In the genomic region with DNA sequence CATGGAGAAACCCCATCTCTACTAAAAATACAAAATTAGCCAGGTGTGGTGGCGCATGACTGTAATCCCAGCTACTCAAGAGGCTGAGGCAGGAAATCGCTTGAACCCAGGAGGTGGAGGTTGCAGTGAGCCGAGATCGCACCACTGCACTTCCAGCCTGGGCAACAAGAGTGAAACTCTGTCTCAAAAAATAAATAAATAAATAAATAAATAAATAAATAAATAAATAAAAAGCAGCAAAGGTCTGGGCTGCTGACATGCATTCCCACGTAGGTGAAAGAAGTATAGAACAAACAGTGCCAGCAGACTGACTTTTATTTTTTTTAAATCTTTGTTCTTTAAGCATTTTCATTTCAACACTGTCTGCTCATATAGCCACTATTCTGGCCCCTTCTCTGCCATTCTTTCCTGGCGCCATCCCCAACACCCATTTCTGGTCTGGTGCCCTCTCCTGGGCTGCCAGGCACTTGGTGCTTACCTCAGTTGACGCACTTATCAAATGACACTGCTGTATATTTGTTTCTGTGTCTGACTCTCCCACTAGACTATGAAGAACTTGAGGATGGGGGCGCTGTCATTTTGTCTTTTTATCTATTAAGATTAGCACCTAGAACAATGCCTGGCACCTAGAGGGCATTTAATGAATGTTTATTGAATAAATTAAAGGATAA, we compare ENCODE assay signal across 11 cellular contexts. TPM values are rescaled to one million over a fixed set of nuclear protein-coding genes. Genes with fewer than 3 reads are reported as not detected.
DNase-seq lines count a peak whose midpoint lies in the region; ATAC-seq and TF ChIP-seq lines count a peak whose summit lies in the region.
"Had no signal": no experiment of that assay in that cellular context is flagged by ENCODE, and none has a peak within 500 bp of the region (broad histone marks: within the 10 kb centered on the region; RNA-seq: fewer than 3 reads in every experiment).

No MANE protein-coding gene starts in this region.

- H3K4me3 Mint-ChIP-seq in activated naive CD4-positive, alpha-beta T cell treated with anti-CD3 and anti-CD28 coated beads for 36 hours = no peak overlapping the region
- H3K4me3 Mint-ChIP-seq in activated T-cell treated with anti-CD3 and anti-CD28 coated beads, Interleukin-2, amount 50 U/mL, for 4 hours = no peak overlapping the region

- TF ChIP-seq CTCF in GM10248 (IDR thresholded peaks at IDR 0.05; ENCODE audit: control extremely low read depth, extremely low read depth, low read depth, missing control alignments) = no peak

- CTCF ChIA-PET in activated naive CD4-positive, alpha-beta T cell treated with anti-CD3 and anti-CD28 coated beads for 36 hours (lab: Charles Lee) = interaction anchor here (0.7 kb wide), 1 partner anchor 588 kb away, joined by 3 read pairs; no protein-coding TSS in a partner anchor
- CTCF ChIA-PET in GM10248 (lab: Yijun Ruan, JAX) = interaction anchor here (1.5 kb wide), 1 partner anchor 64 kb away, joined by 3 read pairs; no protein-coding TSS in a partner anchor

- intact Hi-C loops in activated naive CD4-positive, alpha-beta T cell treated with anti-CD3 and anti-CD28 coated beads for 36 hours (cut with micrococcal nuclease) = no loop called here

- no peaks in the 10 kb centered on the region for H3K36me3 Mint-ChIP-seq in activated naive CD4-positive, alpha-beta T cell treated with anti-CD3 and anti-CD28 coated beads for 36 hours (ENCODE audit: low read depth)
- H3K36me3 Mint-ChIP-seq in activated T-cell treated with anti-CD3 and anti-CD28 coated beads, Interleukin-2, amount 50 U/mL, for 4 hours (ENCODE audit: insufficient read depth) = no peaks in the 10 kb centered on the region

- H3K4me1 Mint-ChIP-seq in activated naive CD4-positive, alpha-beta T cell treated with anti-CD3 and anti-CD28 coated beads for 36 hours (ENCODE audit: low read depth) = peaks cover 8% of the 10 kb centered on the region
- H3K4me1 Mint-ChIP-seq in activated T-cell treated with anti-CD3 and anti-CD28 coated beads, Interleukin-2, amount 50 U/mL, for 4 hours (ENCODE audit: low read depth) = peaks cover 9% of the 10 kb centered on the region

- H3K27ac Mint-ChIP-seq in activated naive CD4-positive, alpha-beta T cell treated with anti-CD3 and anti-CD28 coated beads for 36 hours = no peak overlapping the region

- POLR2A ChIA-PET in GM10248 (lab: Yijun Ruan, JAX) = no interaction called here

- peak in 1 of 2 donors; percentile 28 for ATAC-seq in activated T-cell treated with anti-CD3 and anti-CD28 coated beads, Interleukin-2, amount 50 U/mL, for 4 hours
- ATAC-seq in HG02885 (IDR thresholded peaks at IDR 0.05; ENCODE audit: poor library complexity, unreplicated experiment) = no peak
- ATAC-seq: psoas muscle had no signal

- H3K9me3 Mint-ChIP-seq in activated naive CD4-positive, alpha-beta T cell treated with anti-CD3 and anti-CD28 coated beads for 36 hours = no peaks in the 10 kb centered on the region
- no peaks in the 10 kb centered on the region for H3K9me3 Mint-ChIP-seq in activated T-cell treated with anti-CD3 and anti-CD28 coated beads, Interleukin-2, amount 50 U/mL, for 4 hours

- no peaks in the 10 kb centered on the region for H3K27me3 Mint-ChIP-seq in activated naive CD4-positive, alpha-beta T cell treated with anti-CD3 and anti-CD28 coated beads for 36 hours (ENCODE audit: low read depth)
- no peaks in the 10 kb centered on the region for H3K27me3 Mint-ChIP-seq in activated T-cell treated with anti-CD3 and anti-CD28 coated beads, Interleukin-2, amount 50 U/mL, for 4 hours (ENCODE audit: low read depth)

- DNase-seq in activated naive CD4-positive, alpha-beta T cell treated with anti-CD3 and anti-CD28 coated beads for 36 hours = peak; percentile 30
- DNase-seq in activated naive CD4-positive, alpha-beta T cell treated with anti-CD3 and anti-CD28 coated beads, Interleukin-2, amount 50 U/mL, for 16 hours = no peak
- DNase-seq in LHCN-M2 (ENCODE audit: low read depth) (peak; percentile 9), GM10248 (ENCODE audit: extremely low spot score) (no peak), iPS-NIHi7 (ENCODE audit: extremely low spot score) (no peak)
- DNase-seq in activated T-cell treated with anti-CD3 and anti-CD28 coated beads, Interleukin-2, amount 50 U/mL, for 4 hours = peak; percentile 20
- DNase-seq in stimulated activated CD4-positive, alpha-beta T cell treated with anti-CD3 and anti-CD28 coated beads, Interleukin-4, amount 100 ng/mL, for 1 hour = peak; percentile 11
- DNase-seq: Caco-2, NCI-H510A, psoas muscle had no signal

RNA-seq across cellular contexts. Expression of a gene that starts 15.6 kb away (rescaled TPM):
- total RNA-seq in activated naive CD4-positive, alpha-beta T cell treated with anti-CD3 and anti-CD28 coated beads for 36 hours = 100 to 1,000 TPM; 105 to 129 TPM
- total RNA-seq in LHCN-M2 (2014; rRNA removed) = 8.6 and 15.2 TPM in 2 replicates
- 9.7 TPM for polyA plus RNA-seq in LHCN-M2 (2012)
- total RNA-seq in activated T-cell treated with anti-CD3 and anti-CD28 coated beads, Interleukin-2, amount 50 U/mL, for 4 hours = 100 to 1,000 TPM; 104 to 131 (median 114) TPM

Comparison
In these comparisons a context has a peak if more than half of its experiments do, and no peak if none do; other contexts are left out.
1. DNase-seq: peak in activated naive CD4-positive, alpha-beta T cell treated with anti-CD3 and anti-CD28 coated beads for 36 hours (single experiment), LHCN-M2 (single experiment), activated T-cell treated with anti-CD3 and anti-CD28 coated beads, Interleukin-2, amount 50 U/mL, for 4 hours (single experiment) and stimulated activated CD4-positive, alpha-beta T cell treated with anti-CD3 and anti-CD28 coated beads, Interleukin-4, amount 100 ng/mL, for 1 hour (single experiment); none in activated naive CD4-positive, alpha-beta T cell treated with anti-CD3 and anti-CD28 coated beads, Interleukin-2, amount 50 U/mL, for 16 hours (single experiment), GM10248 (single experiment) and iPS-NIHi7 (single experiment).